ENCODE assay signal across 8 cellular contexts in the genomic region with DNA sequence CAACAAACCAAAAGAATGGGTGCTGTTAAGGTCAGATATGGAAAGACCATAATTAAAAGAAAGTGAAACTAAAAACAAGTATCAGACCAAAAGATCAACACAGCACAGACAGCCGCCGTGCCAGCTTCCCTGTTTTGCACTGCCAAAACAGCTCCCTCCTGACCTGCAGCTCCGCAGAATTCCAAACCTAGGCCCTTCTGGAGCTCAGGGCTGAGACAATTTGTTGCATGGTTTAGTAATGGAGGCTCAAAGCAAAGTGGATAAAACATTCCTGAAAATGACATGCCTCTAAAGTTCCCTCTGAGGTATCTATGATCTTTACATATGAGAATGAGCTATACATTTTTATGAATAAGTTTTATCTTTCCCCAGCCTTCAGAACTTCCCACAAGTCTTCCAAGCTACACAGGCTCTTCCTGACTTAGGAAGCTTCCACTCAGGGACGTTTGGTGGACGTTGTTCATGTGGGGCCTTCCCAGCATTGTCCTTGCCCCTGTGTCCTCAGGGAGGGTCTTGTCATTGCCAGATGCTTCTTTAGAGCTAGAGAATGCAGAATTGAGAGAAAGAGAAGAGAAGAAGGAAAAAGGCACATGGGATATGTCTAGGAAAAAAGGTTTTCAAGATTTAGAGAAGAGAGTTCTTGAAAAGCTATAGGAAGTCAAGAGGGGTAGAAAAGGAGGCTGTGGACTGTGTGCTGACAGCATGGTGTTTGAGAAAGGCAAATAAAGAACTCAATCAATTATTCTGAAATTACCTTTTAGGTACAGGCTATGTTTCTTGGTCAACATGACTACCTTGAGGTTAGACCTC. TPM values are rescaled to one million over a fixed set of nuclear protein-coding genes. Genes with fewer than 3 reads are reported as not detected.
A peak's percentile ranks its signal among the peaks of the same experiment; 100 is the strongest.
DNase-seq lines count a peak whose midpoint lies in the region; FAIRE-seq and TF ChIP-seq lines count a peak whose summit lies in the region.

No MANE protein-coding gene starts in this region.

- CTCF ChIA-PET in Caco-2 (lab: Charles Lee): interaction anchor here (1.0 kb wide), 1 partner anchor 386 kb away, joined by 4 read pairs; no protein-coding TSS in a partner anchor

- H3K27ac Mint-ChIP-seq in osteocyte (ENCODE audit: unreplicated experiment) (peak overlapping the region; percentile 96), Caco-2 (ENCODE audit: unreplicated experiment) (no peak overlapping the region)

- H3K4me3 ChIP-seq in Caco-2 (ENCODE audit: low read depth, low read length): no peak overlapping the region

- DNase-seq in GM12891 (ENCODE audit: insufficient read length, low spot score): no peak
- DNase-seq in HCEC 1CT: peak; percentile 23
- DNase-seq in NAMALWA (ENCODE audit: low spot score): peak; percentile 55
- peak; percentile 47 for DNase-seq in activated T-cell treated with anti-CD3 and anti-CD28 coated beads, Interleukin-2, amount 50 U/mL, for 1 hour
- peak; percentile 62 for DNase-seq in fibroblast of peridontal ligament (ENCODE audit: extremely low read depth)
- no peak for DNase-seq in osteocyte (ENCODE audit: extremely low spot score, unreplicated experiment)
- DNase-seq in iPS-NIHi11 (ENCODE audit: low spot score): no peak
- DNase-seq in Caco-2: no peak

- H3K4me1 ChIP-seq in Caco-2: no peaks in the 10 kb centered on the region

- no peaks in the 10 kb centered on the region for H3K27me3 Mint-ChIP-seq in osteocyte (ENCODE audit: unreplicated experiment)
- H3K27me3 Mint-ChIP-seq in Caco-2 (ENCODE audit: insufficient read depth, unreplicated experiment): no peaks in the 10 kb centered on the region

- TF ChIP-seq POLR2A in GM12891 (IDR thresholded peaks at IDR 0.05; ENCODE audit: low read depth, low read length): peak; percentile 57

- TF ChIP-seq CTCF in osteocyte (IDR thresholded peaks at IDR 0.05) (no peak), Caco-2 (IDR thresholded peaks at IDR 0.05; ENCODE audit: insufficient read depth in 1 of 2, low read depth in 1 of 2, low read length in 1 of 2, severe bottlenecking in 1 of 2, unreplicated experiment in 1 of 2) (no peak)

- H3K36me3 ChIP-seq in Caco-2 (ENCODE audit: control insufficient read depth, insufficient read depth, low read length): no peaks in the 10 kb centered on the region

- H3K4me1 Mint-ChIP-seq in osteocyte (ENCODE audit: unreplicated experiment) (peaks cover 26% of the 10 kb centered on the region), Caco-2 (ENCODE audit: low read depth, unreplicated experiment) (no peaks in the 10 kb centered on the region)

- H3K9me3 ChIP-seq in Caco-2: no peaks in the 10 kb centered on the region

- no peaks in the 10 kb centered on the region for H3K9me3 Mint-ChIP-seq in osteocyte (ENCODE audit: unreplicated experiment)
- no peaks in the 10 kb centered on the region for H3K9me3 Mint-ChIP-seq in Caco-2 (ENCODE audit: unreplicated experiment)

- H3K4me3 Mint-ChIP-seq in osteocyte (ENCODE audit: unreplicated experiment) (peak overlapping the region; percentile 64), Caco-2 (ENCODE audit: unreplicated experiment) (no peak overlapping the region)

- FAIRE-seq in GM12891 (lab: Jason Lieb, UNC): no peak

- H3K36me3 Mint-ChIP-seq in osteocyte (ENCODE audit: unreplicated experiment): no peaks in the 10 kb centered on the region
- no peaks in the 10 kb centered on the region for H3K36me3 Mint-ChIP-seq in Caco-2 (ENCODE audit: insufficient read depth, unreplicated experiment)

- BruUV-seq in Caco-2 (replicated peaks; lab: Mats Ljungman, UMichigan): no TSS peak

- intact Hi-C loops in Caco-2 (cut with micrococcal nuclease; ENCODE audit: unreplicated experiment): no loop called here

- no peaks in the 10 kb centered on the region for H3K27me3 ChIP-seq in Caco-2 (replicated peaks; ENCODE audit: control insufficient read depth, insufficient read depth, low read length)

- POLR2A ChIA-PET in Caco-2 (lab: Charles Lee): no interaction called here

TF ChIP-seq in GM12891, 5 proteins besides CTCF, POLR2A, EP300 and RAD21:
- TF ChIP-seq POU2F2 (IDR thresholded peaks at IDR 0.05; ENCODE audit: low read depth, low read length): no peak
- TF ChIP-seq TAF1 (IDR thresholded peaks at IDR 0.05; ENCODE audit: low read depth, low read length): peak; percentile 85

RNA-seq across cellular contexts. Expression of a gene that starts 28.4 kb away (rescaled TPM):
- polyA plus RNA-seq in GM12891 (2012; ENCODE audit: low read depth, missing spikeins): 48.3 TPM
- 62.1 and 65.9 TPM in 2 replicates for total RNA-seq in osteocyte
- 2.5 and 3.3 TPM in 2 replicates for total RNA-seq in Caco-2 (2022)

Comparison
In these comparisons a context has a peak if more than half of its experiments do, and no peak if none do; other contexts are left out.
1. DNase-seq: peak in HCEC 1CT (single experiment), NAMALWA (single experiment), activated T-cell treated with anti-CD3 and anti-CD28 coated beads, Interleukin-2, amount 50 U/mL, for 1 hour (single experiment) and fibroblast of peridontal ligament (single experiment); none in GM12891 (single experiment), osteocyte (single experiment), iPS-NIHi11 (single experiment) and Caco-2 (0 of 2).
2. RNA of a gene that starts 28.4 kb away (total RNA-seq): 62.1 to 65.9 TPM in osteocyte; 2.5 to 3.3 TPM in Caco-2; every median in the first group is over 10 times any median in the second.